Comparison of ENCODE assay signal across 8 cellular contexts in genomic region chr10:101161494-101162299, GRCh38. TPM values are rescaled to one million over a fixed set of nuclear protein-coding genes. Genes with fewer than 3 reads are reported as not detected.
DNase-seq lines count a peak whose midpoint lies in the region; ATAC-seq, FAIRE-seq and TF ChIP-seq lines count a peak whose summit lies in the region.

No MANE protein-coding gene starts in this region.

- H3K4me3 ChIP-seq in MG63 = peak overlapping the region; percentile 37

- intact Hi-C loops in Right ventricle myocardium superior (cut with DNase I) = no loop called here
- intact Hi-C loops in posterior vena cava (cut with DNase I) = no loop called here

- peak; percentile 77 to 80 for ATAC-seq in activated naive CD4-positive, alpha-beta T cell treated with anti-CD3 and anti-CD28 coated beads, Interleukin-2, amount 50 U/mL, for 72 hours
- ATAC-seq in Right ventricle myocardium superior (ENCODE audit: poor library complexity) (peak; percentile 93), GM21367 (IDR thresholded peaks at IDR 0.05; ENCODE audit: unreplicated experiment) (no peak)

- no peak overlapping the region for H3K27ac Mint-ChIP-seq in activated naive CD4-positive, alpha-beta T cell treated with anti-CD3 and anti-CD28 coated beads, Interleukin-2, amount 50 U/mL, for 72 hours
- no peak overlapping the region for H3K27ac Mint-ChIP-seq in type B pancreatic cell

- no peaks in the 10 kb centered on the region; the same call in 1 of the 2 replicates for H3K9me3 ChIP-seq in MG63

- peaks cover 2% of the 10 kb centered on the region; the same call in 1 of the 2 replicates for H3K27me3 ChIP-seq in MG63

- peaks cover 92% of the 10 kb centered on the region for H3K27me3 Mint-ChIP-seq in type B pancreatic cell

- peak; percentile 54 for DNase-seq in MG63
- peak; percentile 25 for DNase-seq in SKM-1 (lab: John Stamatoyannopoulos, UW; ENCODE audit: unreplicated experiment)
- DNase-seq in activated naive CD4-positive, alpha-beta T cell treated with anti-CD3 and anti-CD28 coated beads, Interleukin-2, amount 50 U/mL, for 72 hours (ENCODE audit: low spot score in 2 of 2) = peak in 1 of 2 donors; percentile 71
- peak; percentile 74 for DNase-seq in Right ventricle myocardium superior
- DNase-seq in posterior vena cava (ENCODE audit: low spot score) = peak; percentile 89
- DNase-seq in type B pancreatic cell (ENCODE audit: extremely low spot score, unreplicated experiment) = no peak

- no peaks in the 10 kb centered on the region for H3K36me3 Mint-ChIP-seq in activated naive CD4-positive, alpha-beta T cell treated with anti-CD3 and anti-CD28 coated beads, Interleukin-2, amount 50 U/mL, for 72 hours
- H3K36me3 Mint-ChIP-seq in type B pancreatic cell = no peaks in the 10 kb centered on the region

- FAIRE-seq in G401.6 (lab: Jason Lieb, UNC) = peak; percentile 95

- no peaks in the 10 kb centered on the region for H3K36me3 ChIP-seq in MG63

- peak overlapping the region; percentile 37 for H3K4me3 Mint-ChIP-seq in type B pancreatic cell

- peaks cover 7% of the 10 kb centered on the region for H3K4me1 Mint-ChIP-seq in type B pancreatic cell (ENCODE audit: unreplicated experiment)

- TF ChIP-seq CTCF in type B pancreatic cell (conservative IDR thresholded peaks at IDR 0.05) = peak; percentile 99

- H3K9me3 Mint-ChIP-seq in activated naive CD4-positive, alpha-beta T cell treated with anti-CD3 and anti-CD28 coated beads, Interleukin-2, amount 50 U/mL, for 72 hours = no peaks in the 10 kb centered on the region
- no peaks in the 10 kb centered on the region for H3K9me3 Mint-ChIP-seq in type B pancreatic cell

RNA-seq across cellular contexts. Expression of gene TLX1, which starts 30.6 kb away (rescaled TPM):
- total RNA-seq in MG63 (2014; rRNA removed; shearing (Covaris generic); ENCODE audit: low replicate concordance) = not detected in 2 replicates
- total RNA-seq in activated naive CD4-positive, alpha-beta T cell treated with anti-CD3 and anti-CD28 coated beads, Interleukin-2, amount 50 U/mL, for 72 hours = not detected
- not detected for total RNA-seq in Right ventricle myocardium superior
- total RNA-seq in posterior vena cava = not detected
- total RNA-seq in type B pancreatic cell (ENCODE audit: low replicate concordance) = 0.10 and 0.17 TPM in 2 replicates
